8 cellular contexts compared by ENCODE assay signal in the genomic region with DNA sequence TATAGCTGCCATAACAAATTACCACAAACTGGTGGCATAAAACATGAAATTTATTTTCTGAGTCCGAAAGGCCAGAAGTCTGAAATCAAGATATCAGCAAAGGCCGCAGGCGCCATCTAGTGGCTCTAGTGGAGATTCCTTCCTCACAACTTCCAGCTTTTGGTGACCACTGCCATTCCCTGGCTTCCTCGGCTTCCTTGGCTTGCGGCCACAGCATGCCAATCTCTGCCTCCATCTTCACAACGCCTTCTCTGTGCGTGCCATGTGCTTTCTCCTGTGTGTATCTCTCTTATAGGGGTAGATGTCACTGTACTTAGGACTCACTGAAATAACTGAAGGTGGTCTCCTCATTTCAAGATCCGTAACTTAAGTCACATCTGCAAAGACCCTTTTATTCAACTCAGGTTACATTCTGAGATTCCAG. TPM values are rescaled to one million over a fixed set of nuclear protein-coding genes. Genes with fewer than 3 reads are reported as not detected.
DNase-seq lines count a peak whose midpoint lies in the region; ATAC-seq, FAIRE-seq and TF ChIP-seq lines count a peak whose summit lies in the region.

No MANE protein-coding gene starts in this region.

- H3K4me2 ChIP-seq in A549 (no peak overlapping the region), hepatocyte (no peak overlapping the region)

- DNase-seq in A549 (ENCODE audit: low read depth in 1 of 2, low spot score in 1 of 2): peak; percentile 13 to 72
- no peak for DNase-seq in GM12891 (ENCODE audit: insufficient read length, low spot score)
- DNase-seq in NCI-H1694 (lab: John Stamatoyannopoulos, UW): peak; percentile 51
- peak; percentile 16 for DNase-seq in T-helper 22 cell (ENCODE audit: low read depth)
- DNase-seq in astrocyte of the cerebellum (ENCODE audit: low read depth): peak; percentile 70
- DNase-seq in hepatocyte (ENCODE audit: low spot score): peak; percentile 90
- DNase-seq in small intestine: peak; percentile 83

- in situ Hi-C loops in astrocyte of the cerebellum (cut with HindIII; ENCODE audit: low sequenced_read_pairs): no loop called here

- no peak for FAIRE-seq in A549 (lab: Jason Lieb, UNC)
- peak; percentile 73 for FAIRE-seq in GM12891 (lab: Jason Lieb, UNC)
- FAIRE-seq in small intestine (lab: Jason Lieb, UNC): no peak

- H3K4me1 ChIP-seq in A549 (no peaks in the 10 kb centered on the region), hepatocyte (ENCODE audit: insufficient read depth) (peaks cover 8% of the 10 kb centered on the region), small intestine (ENCODE audit: control insufficient read depth in 2 of 2, insufficient read depth in 1 of 2, low read depth in 1 of 2, low read length in 1 of 2) (peaks cover 2% of the 10 kb centered on the region in 2 donors)

- peak; percentile 85 for TF ChIP-seq CTCF in A549 (IDR thresholded peaks at IDR 0.05)
- TF ChIP-seq CTCF in astrocyte of the cerebellum (IDR thresholded peaks at IDR 0.05; ENCODE audit: low read depth, low read length, missing control alignments): peak; percentile 88
- peak; percentile 85 for TF ChIP-seq CTCF in hepatocyte (IDR thresholded peaks at IDR 0.05; ENCODE audit: poor library complexity)

- no peaks in the 10 kb centered on the region for H3K36me3 ChIP-seq in hepatocyte (replicated peaks; ENCODE audit: insufficient read depth, low read depth)
- no peaks in the 10 kb centered on the region for H3K36me3 ChIP-seq in small intestine (ENCODE audit: control insufficient read depth in 2 of 2, insufficient read depth in 2 of 2, low read length in 2 of 2)

- POLR2A ChIA-PET in A549 (lab: Yijun Ruan, JAX): no interaction called here

- H3K27ac ChIP-seq in A549 (no peak overlapping the region), hepatocyte (no peak overlapping the region), small intestine (ENCODE audit: low read depth in 1 of 2, low read length in 1 of 2) (no peak overlapping the region)

- TF ChIP-seq POLR2A in A549 (IDR thresholded peaks at IDR 0.05; ENCODE audit: low read length): no peak
- TF ChIP-seq POLR2A in GM12891 (IDR thresholded peaks at IDR 0.05; ENCODE audit: low read depth, low read length): no peak

- no peak for TF ChIP-seq EP300 in A549 (IDR thresholded peaks at IDR 0.05)

- no peaks in the 10 kb centered on the region for H3K79me2 ChIP-seq in hepatocyte

- H3K27me3 ChIP-seq in hepatocyte (no peaks in the 10 kb centered on the region), small intestine (ENCODE audit: control insufficient read depth in 2 of 2, insufficient read depth in 2 of 2, low read length in 2 of 2) (no peaks in the 10 kb centered on the region)

- no peak overlapping the region for H2AFZ ChIP-seq in hepatocyte

- peak; percentile 87 to 88 for TF ChIP-seq RAD21 in A549 (conservative IDR thresholded peaks at IDR 0.05 in 1 of 2, IDR thresholded peaks at IDR 0.05 in 1 of 2)

- H4K20me1 ChIP-seq in hepatocyte (ENCODE audit: insufficient read depth, poor library complexity, severe bottlenecking): no peaks in the 10 kb centered on the region

- H3K9me2 ChIP-seq in hepatocyte (replicated peaks; ENCODE audit: insufficient read depth): no peaks in the 10 kb centered on the region

- H3K4me3 ChIP-seq in A549 (no peak overlapping the region), astrocyte of the cerebellum (ENCODE audit: low read depth, low read length) (no peak overlapping the region), hepatocyte (no peak overlapping the region), small intestine (ENCODE audit: low read depth in 1 of 2, low read length in 2 of 2) (no peak overlapping the region)

- WGBS in A549 (ENCODE audit: missing lambda C conversion rate): 11% methylated on average over 8 of the region's 8 CpGs
- 30% methylated on average over 8 of the region's 8 CpGs for WGBS in hepatocyte (ENCODE audit: low lambda C conversion rate, missing lambda C conversion rate)
- 14 to 15% (median 15%) methylated on average over 8 of the region's 8 CpGs for WGBS in small intestine, 3 donors

- H3K9me3 ChIP-seq in A549: no peaks in the 10 kb centered on the region
- no peaks in the 10 kb centered on the region for H3K9me3 ChIP-seq in hepatocyte (ENCODE audit: low read depth)
- H3K9me3 ChIP-seq in small intestine (ENCODE audit: control insufficient read depth, low read depth): no peaks in the 10 kb centered on the region

- ATAC-seq in A549: peak; percentile 82 to 83; a peak in 5 of 6 replicates
- no peak for ATAC-seq in GM21360 (IDR thresholded peaks at IDR 0.05; ENCODE audit: unreplicated experiment)

- CTCF ChIA-PET in A549 (lab: Yijun Ruan, JAX): interaction anchor here (0.5 to 3.6 kb wide), 39 partner anchors 8 to 1539 kb away, joined by 3 to 46 read pairs (median 4); a partner anchor contains a TSS

TF ChIP-seq in A549, 52 proteins besides CTCF, POLR2A, EP300 and RAD21:
- TF ChIP-seq, protein P1, sequence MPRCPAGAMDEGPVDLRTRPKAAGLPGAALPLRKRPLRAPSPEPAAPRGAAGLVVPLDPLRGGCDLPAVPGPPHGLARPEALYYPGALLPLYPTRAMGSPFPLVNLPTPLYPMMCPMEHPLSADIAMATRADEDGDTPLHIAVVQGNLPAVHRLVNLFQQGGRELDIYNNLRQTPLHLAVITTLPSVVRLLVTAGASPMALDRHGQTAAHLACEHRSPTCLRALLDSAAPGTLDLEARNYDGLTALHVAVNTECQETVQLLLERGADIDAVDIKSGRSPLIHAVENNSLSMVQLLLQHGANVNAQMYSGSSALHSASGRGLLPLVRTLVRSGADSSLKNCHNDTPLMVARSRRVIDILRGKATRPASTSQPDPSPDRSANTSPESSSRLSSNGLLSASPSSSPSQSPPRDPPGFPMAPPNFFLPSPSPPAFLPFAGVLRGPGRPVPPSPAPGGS (IDR thresholded peaks at IDR 0.05): no peak
- TF ChIP-seq SMC3 (IDR thresholded peaks at IDR 0.05): peak; percentile 81

TF ChIP-seq in GM12891, 5 proteins besides CTCF, POLR2A, EP300 and RAD21:
- TF ChIP-seq TAF1 (IDR thresholded peaks at IDR 0.05; ENCODE audit: low read depth, low read length) (no peak), POU2F2 (IDR thresholded peaks at IDR 0.05; ENCODE audit: low read depth, low read length) (no peak), POLR2AphosphoS5 (IDR thresholded peaks at IDR 0.05; ENCODE audit: low read depth, low read length) (no peak), SPI1 (IDR thresholded peaks at IDR 0.05; ENCODE audit: low read depth, low read length) (no peak), PAX5 (IDR thresholded peaks at IDR 0.05; ENCODE audit: insufficient read depth, low read length, severe bottlenecking) (no peak)

RNA-seq across cellular contexts. Expression of a gene that starts 5.4 kb away (rescaled TPM):
- polyA plus RNA-seq in A549 (2011; rRNA removed) (8.2 and 10.3 TPM in 2 replicates), A549 (2017; fragmentation: RNase III; extraction: RNeasy Plus Mini Kit Qiagen cat#74134 plus additional on column Dnase treatment) (4.7 to 6.6 TPM (median 5.0 TPM) in 3 replicates), hepatocyte (88.9 and 96.1 TPM in 2 replicates), small intestine (1 to 10 TPM; 2.7 to 9.0 (median 2.9) TPM)
- 7.6 and 9.5 TPM in 2 replicates for polyA plus RNA-seq in A549 (2012; cell fraction: cytosol; rRNA removed)
- polyA plus RNA-seq in A549 (2012; cell fraction: nucleus; rRNA removed): 21.3 and 22.0 TPM in 2 replicates
- polyA minus RNA-seq in A549 (2011; rRNA and poly(A)+ RNA removed): 7.4 and 9.4 TPM in 2 replicates
- 16.3 TPM for polyA plus RNA-seq in GM12891 (2012; ENCODE audit: low read depth, missing spikeins)
- 38.9 and 48.6 TPM in 2 replicates for total RNA-seq in hepatocyte
